2 cellular contexts compared by ENCODE assay signal in the genomic region with DNA sequence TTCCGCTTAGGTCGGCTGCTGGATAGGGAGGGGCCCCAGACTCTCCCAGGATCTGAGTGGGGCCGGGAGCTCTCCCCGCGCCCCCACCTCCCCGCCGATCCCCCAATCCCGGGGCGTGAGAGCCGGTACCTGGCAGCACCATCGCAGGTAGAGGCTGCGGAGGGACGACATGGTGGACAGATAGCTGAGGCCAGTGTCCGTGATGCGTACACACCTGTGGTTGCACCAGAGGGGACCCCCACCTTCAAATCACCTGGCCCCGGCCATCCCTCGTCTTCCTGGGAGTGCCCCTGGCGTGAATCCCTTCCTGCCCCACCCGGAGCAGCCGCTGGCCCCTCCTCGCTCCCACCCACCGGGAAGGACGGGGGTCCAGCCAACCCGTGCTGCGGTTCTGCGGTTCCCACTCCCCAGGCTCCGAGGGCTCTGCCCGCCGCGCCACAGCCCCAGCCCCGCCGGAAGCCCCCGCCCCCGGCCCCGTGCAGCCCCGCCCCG.
A peak's percentile ranks its signal among the peaks of the same experiment; 100 is the strongest.
TF ChIP-seq lines count a peak whose summit lies in the region.

No MANE protein-coding gene starts in this region.

TF ChIP-seq in HCT116, 20 proteins besides CTCF, POLR2A, EP300 and RAD21:
- no peak for TF ChIP-seq POLR2AphosphoS5 (IDR thresholded peaks at IDR 0.05; ENCODE audit: low read depth, low read length)

TF ChIP-seq in K562, 482 proteins besides CTCF, POLR2A, EP300 and RAD21:
- TF ChIP-seq ELK1 (CRISPR knock-in tag; IDR thresholded peaks at IDR 0.05) (no peak), NFE2 (IDR thresholded peaks at IDR 0.05; ENCODE audit: low read depth) (no peak), TCF7L2 (IDR thresholded peaks at IDR 0.05; ENCODE audit: low read depth, low read length) (no peak), RBBP5 (IDR thresholded peaks at IDR 0.05; ENCODE audit: borderline replicate concordance, insufficient read depth, low read length, poor library complexity, severe bottlenecking) (peak; percentile 13), SMAD1 (IDR thresholded peaks at IDR 0.05; ENCODE audit: low read depth, low read length, partially characterized antibody) (no peak), PPARD (CRISPR knock-in tag; IDR thresholded peaks at IDR 0.05) (no peak), ZNF24 (IDR thresholded peaks at IDR 0.05) (no peak), FUS (optimal IDR thresholded peaks at IDR 0.05; ENCODE audit: low read depth, low read length) (no peak), GABPA (tag; conservative IDR thresholded peaks at IDR 0.05; ENCODE audit: low read depth) (peak; percentile 68), ZNF766 (CRISPR knock-in tag; conservative IDR thresholded peaks at IDR 0.05) (no peak), PHF8 (IDR thresholded peaks at IDR 0.05; ENCODE audit: borderline replicate concordance, low read length) (peak; percentile 30; the same call in 1 of the 2 replicates), ZNF699 (CRISPR knock-in tag; IDR thresholded peaks at IDR 0.05; ENCODE audit: insufficient replicate concordance) (no peak), CEBPB (tag; IDR thresholded peaks at IDR 0.05) (no peak), RBM22 (IDR thresholded peaks at IDR 0.05; ENCODE audit: low read depth, low read length, poor library complexity, severe bottlenecking) (no peak), PCBP1 (IDR thresholded peaks at IDR 0.05; ENCODE audit: low read depth, low read length, poor library complexity, severe bottlenecking) (peak; percentile 8), USF1 (CRISPR knock-in tag; IDR thresholded peaks at IDR 0.05) (no peak), BCOR (IDR thresholded peaks at IDR 0.05) (no peak), MYNN (IDR thresholded peaks at IDR 0.05) (no peak), MYNN (CRISPR knock-in tag; IDR thresholded peaks at IDR 0.05) (no peak), NFXL1 (CRISPR knock-in tag; IDR thresholded peaks at IDR 0.05) (no peak)
- TF ChIP-seq, protein P1, sequence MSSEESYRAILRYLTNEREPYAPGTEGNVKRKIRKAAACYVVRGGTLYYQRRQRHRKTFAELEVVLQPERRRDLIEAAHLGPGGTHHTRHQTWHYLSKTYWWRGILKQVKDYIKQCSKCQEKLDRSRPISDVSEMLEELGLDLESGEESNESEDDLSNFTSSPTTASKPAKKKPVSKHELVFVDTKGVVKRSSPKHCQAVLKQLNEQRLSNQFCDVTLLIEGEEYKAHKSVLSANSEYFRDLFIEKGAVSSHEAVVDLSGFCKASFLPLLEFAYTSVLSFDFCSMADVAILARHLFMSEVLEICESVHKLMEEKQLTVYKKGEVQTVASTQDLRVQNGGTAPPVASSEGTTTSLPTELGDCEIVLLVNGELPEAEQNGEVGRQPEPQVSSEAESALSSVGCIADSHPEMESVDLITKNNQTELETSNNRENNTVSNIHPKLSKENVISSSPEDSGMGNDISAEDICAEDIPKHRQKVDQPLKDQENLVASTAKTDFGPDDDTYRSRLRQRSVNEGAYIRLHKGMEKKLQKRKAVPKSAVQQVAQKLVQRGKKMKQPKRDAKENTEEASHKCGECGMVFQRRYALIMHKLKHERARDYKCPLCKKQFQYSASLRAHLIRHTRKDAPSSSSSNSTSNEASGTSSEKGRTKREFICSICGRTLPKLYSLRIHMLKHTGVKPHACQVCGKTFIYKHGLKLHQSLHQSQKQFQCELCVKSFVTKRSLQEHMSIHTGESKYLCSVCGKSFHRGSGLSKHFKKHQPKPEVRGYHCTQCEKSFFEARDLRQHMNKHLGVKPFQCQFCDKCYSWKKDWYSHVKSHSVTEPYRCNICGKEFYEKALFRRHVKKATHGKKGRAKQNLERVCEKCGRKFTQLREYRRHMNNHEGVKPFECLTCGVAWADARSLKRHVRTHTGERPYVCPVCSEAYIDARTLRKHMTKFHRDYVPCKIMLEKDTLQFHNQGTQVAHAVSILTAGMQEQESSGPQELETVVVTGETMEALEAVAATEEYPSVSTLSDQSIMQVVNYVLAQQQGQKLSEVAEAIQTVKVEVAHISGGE (CRISPR knock-in tag; IDR thresholded peaks at IDR 0.05): 0 out of 6 replicates have a peak, but pooled peaks of 1 of the 3 experiments have one; percentile 33
- TF ChIP-seq, protein P2, sequence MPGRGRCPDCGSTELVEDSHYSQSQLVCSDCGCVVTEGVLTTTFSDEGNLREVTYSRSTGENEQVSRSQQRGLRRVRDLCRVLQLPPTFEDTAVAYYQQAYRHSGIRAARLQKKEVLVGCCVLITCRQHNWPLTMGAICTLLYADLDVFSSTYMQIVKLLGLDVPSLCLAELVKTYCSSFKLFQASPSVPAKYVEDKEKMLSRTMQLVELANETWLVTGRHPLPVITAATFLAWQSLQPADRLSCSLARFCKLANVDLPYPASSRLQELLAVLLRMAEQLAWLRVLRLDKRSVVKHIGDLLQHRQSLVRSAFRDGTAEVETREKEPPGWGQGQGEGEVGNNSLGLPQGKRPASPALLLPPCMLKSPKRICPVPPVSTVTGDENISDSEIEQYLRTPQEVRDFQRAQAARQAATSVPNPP (IDR thresholded peaks at IDR 0.05; ENCODE audit: borderline replicate concordance, insufficient read depth, insufficient read length): no peak
- TF ChIP-seq, protein P3, sequence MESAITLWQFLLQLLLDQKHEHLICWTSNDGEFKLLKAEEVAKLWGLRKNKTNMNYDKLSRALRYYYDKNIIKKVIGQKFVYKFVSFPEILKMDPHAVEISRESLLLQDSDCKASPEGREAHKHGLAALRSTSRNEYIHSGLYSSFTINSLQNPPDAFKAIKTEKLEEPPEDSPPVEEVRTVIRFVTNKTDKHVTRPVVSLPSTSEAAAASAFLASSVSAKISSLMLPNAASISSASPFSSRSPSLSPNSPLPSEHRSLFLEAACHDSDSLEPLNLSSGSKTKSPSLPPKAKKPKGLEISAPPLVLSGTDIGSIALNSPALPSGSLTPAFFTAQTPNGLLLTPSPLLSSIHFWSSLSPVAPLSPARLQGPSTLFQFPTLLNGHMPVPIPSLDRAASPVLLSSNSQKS (CRISPR knock-in tag; IDR thresholded peaks at IDR 0.05): no peak
- TF ChIP-seq, protein P4, sequence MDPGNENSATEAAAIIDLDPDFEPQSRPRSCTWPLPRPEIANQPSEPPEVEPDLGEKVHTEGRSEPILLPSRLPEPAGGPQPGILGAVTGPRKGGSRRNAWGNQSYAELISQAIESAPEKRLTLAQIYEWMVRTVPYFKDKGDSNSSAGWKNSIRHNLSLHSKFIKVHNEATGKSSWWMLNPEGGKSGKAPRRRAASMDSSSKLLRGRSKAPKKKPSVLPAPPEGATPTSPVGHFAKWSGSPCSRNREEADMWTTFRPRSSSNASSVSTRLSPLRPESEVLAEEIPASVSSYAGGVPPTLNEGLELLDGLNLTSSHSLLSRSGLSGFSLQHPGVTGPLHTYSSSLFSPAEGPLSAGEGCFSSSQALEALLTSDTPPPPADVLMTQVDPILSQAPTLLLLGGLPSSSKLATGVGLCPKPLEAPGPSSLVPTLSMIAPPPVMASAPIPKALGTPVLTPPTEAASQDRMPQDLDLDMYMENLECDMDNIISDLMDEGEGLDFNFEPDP (CRISPR knock-in tag; IDR thresholded peaks at IDR 0.05): no peak
TF ChIP-seq in K562: peak in this region for 5.
